Comparison of ENCODE assay signal across 13 cellular contexts in genomic region chr1:211908453-211908852, GRCh38.
DNase-seq lines count a peak whose midpoint lies in the region; ATAC-seq and TF ChIP-seq lines count a peak whose summit lies in the region.
"Had no signal": no experiment of that assay in that cellular context is flagged by ENCODE, and none has a peak within 500 bp of the region (broad histone marks: within the 10 kb centered on the region; RNA-seq: fewer than 3 reads in every experiment).

No MANE protein-coding gene starts in this region.

- H3K9me3 ChIP-seq in OCI-LY3 (ENCODE audit: insufficient read depth, low read length), result peaks cover 15% of the 10 kb centered on the region
- H3K9me3 ChIP-seq in Peyer's patch, result peaks cover 0 to 5% (median 0%) of the 10 kb centered on the region in 4 donors
- H3K9me3 ChIP-seq: Caco-2 had no signal

- no peak overlapping the region for H3K9ac ChIP-seq in OCI-LY3 (ENCODE audit: low read length)

- no peak overlapping the region for H2AFZ ChIP-seq in OCI-LY3 (ENCODE audit: low read depth, low read length)

- ATAC-seq in GM19351 (IDR thresholded peaks at IDR 0.05; ENCODE audit: unreplicated experiment) (peak; percentile 89), HG02938 (IDR thresholded peaks at IDR 0.05; ENCODE audit: unreplicated experiment) (peak; percentile 80), GM18907 (IDR thresholded peaks at IDR 0.05; ENCODE audit: unreplicated experiment) (no peak)
- ATAC-seq: activated naive CD4-positive, alpha-beta T cell treated with anti-CD3 and anti-CD28 coated beads, Interleukin-2, amount 50 U/mL, for 72 hours; Right ventricle myocardium inferior had no signal

- H3K36me3 ChIP-seq in OCI-LY3 (replicated peaks; ENCODE audit: low read depth, low read length) (peaks cover 13% of the 10 kb centered on the region), Peyer's patch (no peaks in the 10 kb centered on the region)

- H3K4me1 ChIP-seq in OCI-LY3 (ENCODE audit: low read length) (peaks cover 27% of the 10 kb centered on the region), Peyer's patch (peaks cover 0 to 32% (median 4%) of the 10 kb centered on the region in 4 donors)

- H3K27ac ChIP-seq in OCI-LY3 (ENCODE audit: low read length) (peak overlapping the region; percentile 32; the same call in 1 of the 2 replicates), Peyer's patch (no peak overlapping the region)

- H3K79me2 ChIP-seq in OCI-LY3 (ENCODE audit: low read length), result no peaks in the 10 kb centered on the region

- H3K27me3 ChIP-seq in OCI-LY3 (ENCODE audit: low read depth, low read length), result no peaks in the 10 kb centered on the region
- no peaks in the 10 kb centered on the region for H3K27me3 ChIP-seq in Peyer's patch

- no peak for TF ChIP-seq POLR2A in Peyer's patch (IDR thresholded peaks at IDR 0.05)

- H3K4me2 ChIP-seq in OCI-LY3 (ENCODE audit: low read length), result peak overlapping the region; percentile 29

- DNase-seq in cerebellar cortex (ENCODE audit: low spot score) (no peak), Peyer's patch (no peak), COLO668 (lab: John Stamatoyannopoulos, UW; ENCODE audit: unreplicated experiment) (no peak)
- DNase-seq: Caco-2; central memory CD4-positive, alpha-beta T cell; head of caudate nucleus; NCI-H510A had no signal

- TF ChIP-seq CTCF in OCI-LY3 (IDR thresholded peaks at IDR 0.05; ENCODE audit: low read depth, low read length) (no peak), Peyer's patch (IDR thresholded peaks at IDR 0.05) (no peak)

- H4K20me1 ChIP-seq in OCI-LY3 (ENCODE audit: insufficient read depth, low read length), result no peaks in the 10 kb centered on the region

- no peak overlapping the region for H3K4me3 ChIP-seq in OCI-LY3 (ENCODE audit: low read length)
- H3K4me3 ChIP-seq in Peyer's patch, result no peak overlapping the region
